ENCODE assay signal across 23 cellular contexts in genomic region chr18:76380127-76380729, GRCh38.
DNase-seq lines count a peak whose midpoint lies in the region; ATAC-seq and TF ChIP-seq lines count a peak whose summit lies in the region.
"Had no signal": no experiment of that assay in that cellular context is flagged by ENCODE, and none has a peak within 500 bp of the region (broad histone marks: within the 10 kb centered on the region; RNA-seq: fewer than 3 reads in every experiment).

No MANE protein-coding gene starts in this region.

- H3K4me3 Mint-ChIP-seq in brain: no peak overlapping the region
- no peak overlapping the region for H3K4me3 Mint-ChIP-seq in WTC11
- H3K4me3 Mint-ChIP-seq: CD4-positive, CD25-positive, alpha-beta regulatory T cell had no signal

- no peak for ATAC-seq in heart left ventricle
- no peak for ATAC-seq in sciatic nerve
- ATAC-seq in WTC11: no peak

- TF ChIP-seq CTCF in heart left ventricle (IDR thresholded peaks at IDR 0.05): no peak
- no peak for TF ChIP-seq CTCF in brain (conservative IDR thresholded peaks at IDR 0.05)
- no peak for TF ChIP-seq CTCF in WTC11 (IDR thresholded peaks at IDR 0.05)

- intact Hi-C loops in cardiac septum (cut with DNase I): loop anchor here (10.0 kb wide), 1 partner anchor 455 kb away; no protein-coding TSS in a partner anchor
- intact Hi-C loops in heart left ventricle (cut with DNase I): no loop called here
- intact Hi-C loops in sciatic nerve (cut with DNase I): no loop called here

- no peak overlapping the region for H3K4me3 ChIP-seq in heart left ventricle
- H3K4me3 ChIP-seq: BLaER1 had no signal

- peaks cover 56% of the 10 kb centered on the region for H3K36me3 Mint-ChIP-seq in brain
- peaks cover 20% of the 10 kb centered on the region for H3K36me3 Mint-ChIP-seq in WTC11
- H3K36me3 Mint-ChIP-seq: CD4-positive, CD25-positive, alpha-beta regulatory T cell; IgD-negative memory B cell had no signal

- no peaks in the 10 kb centered on the region for H3K27me3 ChIP-seq in heart left ventricle
- H3K27me3 ChIP-seq: BLaER1 had no signal

- peaks cover 0 to 4% (median 0%) of the 10 kb centered on the region in 12 donors for H3K4me1 ChIP-seq in heart left ventricle

- POLR2A ChIA-PET in WTC11 (lab: Charles Lee): no interaction called here

- peaks cover 4% of the 10 kb centered on the region for H3K4me1 Mint-ChIP-seq in brain
- peaks cover 19% of the 10 kb centered on the region for H3K4me1 Mint-ChIP-seq in WTC11

- H3K27ac ChIP-seq in heart left ventricle: no peak overlapping the region
- H3K27ac ChIP-seq: BLaER1, HL-60, KMS-11, RWPE1 had no signal

- H3K36me3 ChIP-seq in heart left ventricle: peaks cover 0 to 27% (median 20%) of the 10 kb centered on the region in 9 donors

- CTCF ChIA-PET in WTC11 (lab: Charles Lee): interaction anchor here (0.8 to 2.0 kb wide), 22 partner anchors 9 to 384 kb away, joined by 3 to 9 read pairs (median 4); no protein-coding TSS in a partner anchor

- H3K27ac Mint-ChIP-seq in brain (peak overlapping the region in 4 of 5 experiments; percentile 22 to 70 (median 44)), WTC11 (no peak overlapping the region)

- no peak for TF ChIP-seq POLR2A in heart left ventricle (IDR thresholded peaks at IDR 0.05)

- peaks cover 0 to 4% (median 0%) of the 10 kb centered on the region in 5 experiments for H3K9me3 Mint-ChIP-seq in brain
- H3K9me3 Mint-ChIP-seq in WTC11: peaks cover 9% of the 10 kb centered on the region; the same call in 1 of the 2 replicates

- DNase-seq in cardiac septum (ENCODE audit: low spot score) (peak; percentile 59), heart left ventricle (no peak), mesenteric fat pad (ENCODE audit: low spot score) (peak; percentile 68), sciatic nerve (ENCODE audit: low spot score) (peak; percentile 45), WTC11 (ENCODE audit: low spot score) (no peak), HCEC 1CT (no peak)
- no peak for DNase-seq in stimulated activated CD4-positive, alpha-beta T cell treated with anti-CD3 and anti-CD28 coated beads, Interleukin-2, amount 100 ng/mL, for 48 hours
- DNase-seq: ACHN; CD4-positive, CD25-positive, alpha-beta regulatory T cell; DMS53; NCI-H1092 treated with DMSO at 0.1 percent for 48 hours; NCI-H1436; NCI-H187; NCI-H2081 treated with DMSO at 0.1 percent for 48 hours; NCI-H524 treated with DMSO at 0.1 percent for 48 hours; NK-92 treated with Interleukin-12 subunit alpha and Interleukin-12 subunit beta, amount 100 ng/mL, for 24 hours; SHP77 had no signal

- no peaks in the 10 kb centered on the region for H3K27me3 Mint-ChIP-seq in brain
- H3K27me3 Mint-ChIP-seq in WTC11 (ENCODE audit: low read depth): no peaks in the 10 kb centered on the region; the same call in 1 of the 2 replicates
- H3K27me3 Mint-ChIP-seq: CD4-positive, CD25-positive, alpha-beta regulatory T cell; IgD-negative memory B cell had no signal

- no peaks in the 10 kb centered on the region for H3K9me3 ChIP-seq in heart left ventricle

- WGBS in heart left ventricle, 4 donors: 89 to 96% (median 92%) methylated on average over 19 of the region's 19 CpGs

TF ChIP-seq in WTC11, 78 proteins besides CTCF, POLR2A, EP300 and RAD21:
- TF ChIP-seq NR1H2 (CRISPR knock-in tag; IDR thresholded peaks at IDR 0.05): no peak
- no peak for TF ChIP-seq ETV6 (CRISPR knock-in tag; IDR thresholded peaks at IDR 0.05)
- no peak for TF ChIP-seq ZNF423 (CRISPR knock-in tag; IDR thresholded peaks at IDR 0.05)
- TF ChIP-seq ZNF512 (CRISPR knock-in tag; IDR thresholded peaks at IDR 0.05; ENCODE audit: borderline replicate concordance): no peak
- no peak for TF ChIP-seq ZNF219 (CRISPR knock-in tag; IDR thresholded peaks at IDR 0.05; ENCODE audit: borderline replicate concordance)
- TF ChIP-seq ZBTB21 (CRISPR knock-in tag; IDR thresholded peaks at IDR 0.05; ENCODE audit: borderline replicate concordance): no peak
- no peak for TF ChIP-seq ESRRA (CRISPR knock-in tag; IDR thresholded peaks at IDR 0.05; ENCODE audit: borderline replicate concordance)
- no peak for TF ChIP-seq ZNF317 (CRISPR knock-in tag; IDR thresholded peaks at IDR 0.05; ENCODE audit: borderline replicate concordance, low read depth)
- TF ChIP-seq, protein P1, sequence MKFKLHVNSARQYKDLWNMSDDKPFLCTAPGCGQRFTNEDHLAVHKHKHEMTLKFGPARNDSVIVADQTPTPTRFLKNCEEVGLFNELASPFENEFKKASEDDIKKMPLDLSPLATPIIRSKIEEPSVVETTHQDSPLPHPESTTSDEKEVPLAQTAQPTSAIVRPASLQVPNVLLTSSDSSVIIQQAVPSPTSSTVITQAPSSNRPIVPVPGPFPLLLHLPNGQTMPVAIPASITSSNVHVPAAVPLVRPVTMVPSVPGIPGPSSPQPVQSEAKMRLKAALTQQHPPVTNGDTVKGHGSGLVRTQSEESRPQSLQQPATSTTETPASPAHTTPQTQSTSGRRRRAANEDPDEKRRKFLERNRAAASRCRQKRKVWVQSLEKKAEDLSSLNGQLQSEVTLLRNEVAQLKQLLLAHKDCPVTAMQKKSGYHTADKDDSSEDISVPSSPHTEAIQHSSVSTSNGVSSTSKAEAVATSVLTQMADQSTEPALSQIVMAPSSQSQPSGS (CRISPR knock-in tag; IDR thresholded peaks at IDR 0.05; ENCODE audit: borderline replicate concordance, low read depth): no peak
- no peak for TF ChIP-seq NFATC4 (CRISPR knock-in tag; IDR thresholded peaks at IDR 0.05)
- TF ChIP-seq EMX1 (CRISPR knock-in tag; IDR thresholded peaks at IDR 0.05): no peak
- no peak for TF ChIP-seq SMAD3 (CRISPR knock-in tag; IDR thresholded peaks at IDR 0.05; ENCODE audit: borderline replicate concordance)
- no peak for TF ChIP-seq CDX4 (CRISPR knock-in tag; IDR thresholded peaks at IDR 0.05; ENCODE audit: borderline replicate concordance)
- TF ChIP-seq, protein P2, sequence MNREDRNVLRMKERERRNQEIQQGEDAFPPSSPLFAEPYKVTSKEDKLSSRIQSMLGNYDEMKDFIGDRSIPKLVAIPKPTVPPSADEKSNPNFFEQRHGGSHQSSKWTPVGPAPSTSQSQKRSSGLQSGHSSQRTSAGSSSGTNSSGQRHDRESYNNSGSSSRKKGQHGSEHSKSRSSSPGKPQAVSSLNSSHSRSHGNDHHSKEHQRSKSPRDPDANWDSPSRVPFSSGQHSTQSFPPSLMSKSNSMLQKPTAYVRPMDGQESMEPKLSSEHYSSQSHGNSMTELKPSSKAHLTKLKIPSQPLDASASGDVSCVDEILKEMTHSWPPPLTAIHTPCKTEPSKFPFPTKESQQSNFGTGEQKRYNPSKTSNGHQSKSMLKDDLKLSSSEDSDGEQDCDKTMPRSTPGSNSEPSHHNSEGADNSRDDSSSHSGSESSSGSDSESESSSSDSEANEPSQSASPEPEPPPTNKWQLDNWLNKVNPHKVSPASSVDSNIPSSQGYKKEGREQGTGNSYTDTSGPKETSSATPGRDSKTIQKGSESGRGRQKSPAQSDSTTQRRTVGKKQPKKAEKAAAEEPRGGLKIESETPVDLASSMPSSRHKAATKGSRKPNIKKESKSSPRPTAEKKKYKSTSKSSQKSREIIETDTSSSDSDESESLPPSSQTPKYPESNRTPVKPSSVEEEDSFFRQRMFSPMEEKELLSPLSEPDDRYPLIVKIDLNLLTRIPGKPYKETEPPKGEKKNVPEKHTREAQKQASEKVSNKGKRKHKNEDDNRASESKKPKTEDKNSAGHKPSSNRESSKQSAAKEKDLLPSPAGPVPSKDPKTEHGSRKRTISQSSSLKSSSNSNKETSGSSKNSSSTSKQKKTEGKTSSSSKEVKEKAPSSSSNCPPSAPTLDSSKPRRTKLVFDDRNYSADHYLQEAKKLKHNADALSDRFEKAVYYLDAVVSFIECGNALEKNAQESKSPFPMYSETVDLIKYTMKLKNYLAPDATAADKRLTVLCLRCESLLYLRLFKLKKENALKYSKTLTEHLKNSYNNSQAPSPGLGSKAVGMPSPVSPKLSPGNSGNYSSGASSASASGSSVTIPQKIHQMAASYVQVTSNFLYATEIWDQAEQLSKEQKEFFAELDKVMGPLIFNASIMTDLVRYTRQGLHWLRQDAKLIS (CRISPR knock-in tag; IDR thresholded peaks at IDR 0.05; ENCODE audit: borderline replicate concordance): no peak
- no peak for TF ChIP-seq JUN (CRISPR knock-in tag; IDR thresholded peaks at IDR 0.05)
- TF ChIP-seq NR3C1 (CRISPR knock-in tag; conservative IDR thresholded peaks at IDR 0.05; ENCODE audit: low read depth): no peak
- no peak for TF ChIP-seq ELF4 (CRISPR knock-in tag; IDR thresholded peaks at IDR 0.05; ENCODE audit: low read depth)
- TF ChIP-seq GTF2I (CRISPR knock-in tag; conservative IDR thresholded peaks at IDR 0.05): no peak

Comparison
In these comparisons a context has a peak if more than half of its experiments do, and no peak if none do; other contexts are left out.
1. DNase-seq: peak in cardiac septum (single experiment), mesenteric fat pad (single experiment) and sciatic nerve (single experiment); none in heart left ventricle (0 of 5), WTC11 (single experiment), stimulated activated CD4-positive, alpha-beta T cell treated with anti-CD3 and anti-CD28 coated beads, Interleukin-2, amount 100 ng/mL, for 48 hours (0 of 2) and HCEC 1CT (single experiment).